Comparison of ENCODE assay signal across 13 cellular contexts in genomic region chr20:50142812-50143211, GRCh38. TPM values are rescaled to one million over a fixed set of nuclear protein-coding genes. Genes with fewer than 3 reads are reported as not detected.
DNase-seq lines count a peak whose midpoint lies in the region; ATAC-seq and TF ChIP-seq lines count a peak whose summit lies in the region.
"Had no signal": no experiment of that assay in that cellular context is flagged by ENCODE, and none has a peak within 500 bp of the region (broad histone marks: within the 10 kb centered on the region; RNA-seq: fewer than 3 reads in every experiment).

No MANE protein-coding gene starts in this region.

- no peaks in the 10 kb centered on the region for H3K27me3 Mint-ChIP-seq in activated CD4-positive, alpha-beta T cell treated with anti-CD3 and anti-CD28 coated beads, Interleukin-2, amount 10 ng/mL, durations not matched to agents 7 days and 5 days
- H3K27me3 Mint-ChIP-seq: effector memory CD8-positive, alpha-beta T cell had no signal

- peaks cover 13% of the 10 kb centered on the region for H4K20me1 ChIP-seq in osteoblast (ENCODE audit: insufficient read depth, low read length)

- no peak overlapping the region for H3K4me2 ChIP-seq in osteoblast (ENCODE audit: insufficient read depth, low read length)

- peaks cover 83% of the 10 kb centered on the region for H3K79me2 ChIP-seq in osteoblast (ENCODE audit: insufficient read depth, low read length)

- no TSS peak for BruUV-seq in A673 (replicated peaks; lab: Mats Ljungman, UMichigan)

- H3K36me3 ChIP-seq in gastrocnemius medialis = peaks cover 0 to 10% of the 10 kb centered on the region in 2 donors
- H3K36me3 ChIP-seq in osteoblast (ENCODE audit: insufficient read depth, low read length) = peaks cover 49% of the 10 kb centered on the region
- peaks cover 19% of the 10 kb centered on the region for H3K36me3 ChIP-seq in A673 (ENCODE audit: insufficient read depth, low read length, poor library complexity, severe bottlenecking)

- TF ChIP-seq POLR2A in gastrocnemius medialis (IDR thresholded peaks at IDR 0.05) = no peak

- H3K4me3 ChIP-seq in gastrocnemius medialis (no peak overlapping the region), osteoblast (ENCODE audit: insufficient read depth, low read length) (no peak overlapping the region), A673 (ENCODE audit: low read depth, low read length, poor library complexity, severe bottlenecking) (no peak overlapping the region)

- no peak for ATAC-seq in gastrocnemius medialis
- ATAC-seq in HG03135 (IDR thresholded peaks at IDR 0.05; ENCODE audit: unreplicated experiment) = no peak
- ATAC-seq: activated T-cell treated with anti-CD3 and anti-CD28 coated beads, Interleukin-2, amount 50 U/mL, for 72 hours; effector memory CD8-positive, alpha-beta T cell had no signal

- TF ChIP-seq CTCF in gastrocnemius medialis (IDR thresholded peaks at IDR 0.05 in 4 of 5, conservative IDR thresholded peaks at IDR 0.05 in 1 of 5) (no peak), osteoblast (IDR thresholded peaks at IDR 0.05; ENCODE audit: extremely low read depth, low read depth, low read length) (no peak), A673 (conservative IDR thresholded peaks at IDR 0.05; ENCODE audit: low read depth, low read length) (no peak)

- peak overlapping the region; percentile 99 for H3K27ac ChIP-seq in epithelial cell of prostate
- peak overlapping the region in 3 of 4 donors; percentile 26 to 96 (median 92) for H3K27ac ChIP-seq in gastrocnemius medialis
- H3K27ac ChIP-seq in osteoblast (ENCODE audit: low read depth, low read length) = no peak overlapping the region
- H3K27ac ChIP-seq in A673 (ENCODE audit: low read depth, low read length, poor library complexity, severe bottlenecking) = no peak overlapping the region
- H3K27ac ChIP-seq: neutrophil had no signal

- H2AFZ ChIP-seq in osteoblast (ENCODE audit: low read length) = no peak overlapping the region

- H3K4me1 Mint-ChIP-seq in activated CD4-positive, alpha-beta T cell treated with anti-CD3 and anti-CD28 coated beads, Interleukin-2, amount 10 ng/mL, durations not matched to agents 7 days and 5 days = peaks cover 37% of the 10 kb centered on the region

- POLR2A ChIA-PET in activated CD4-positive, alpha-beta T cell treated with anti-CD3 and anti-CD28 coated beads, Interleukin-2, amount 10 ng/mL, durations not matched to agents 7 days and 5 days (lab: Charles Lee) = no interaction called here
- POLR2A ChIA-PET in A673 (lab: Charles Lee; ENCODE audit: low non-redundant PET) = no interaction called here

- intact Hi-C loops in gastrocnemius medialis (cut with DNase I; ENCODE audit: low total_unique reads) (no loop called here), A673 (cut with micrococcal nuclease; ENCODE audit: unreplicated experiment) (no loop called here)

- H3K36me3 Mint-ChIP-seq in activated CD4-positive, alpha-beta T cell treated with anti-CD3 and anti-CD28 coated beads, Interleukin-2, amount 10 ng/mL, durations not matched to agents 7 days and 5 days (ENCODE audit: low read depth) = peaks cover 33% of the 10 kb centered on the region

- in situ Hi-C loops in gastrocnemius medialis (cut with MboI; ENCODE audit: low sequenced_read_pairs in 4 of 4) = no loop called here

- no peaks in the 10 kb centered on the region for H3K9me3 Mint-ChIP-seq in activated CD4-positive, alpha-beta T cell treated with anti-CD3 and anti-CD28 coated beads, Interleukin-2, amount 10 ng/mL, durations not matched to agents 7 days and 5 days
- H3K9me3 Mint-ChIP-seq: activated T-cell treated with anti-CD3 and anti-CD28 coated beads, Interleukin-2, amount 50 U/mL, for 72 hours; effector memory CD8-positive, alpha-beta T cell had no signal

- H3K4me1 ChIP-seq in gastrocnemius medialis (peaks cover 26 to 48% of the 10 kb centered on the region in 2 donors), osteoblast (ENCODE audit: insufficient read depth, low read length) (peaks cover 58% of the 10 kb centered on the region), A673 (ENCODE audit: insufficient read depth, low read length, poor library complexity, severe bottlenecking) (peaks cover 7% of the 10 kb centered on the region)

- H3K4me3 Mint-ChIP-seq in activated CD4-positive, alpha-beta T cell treated with anti-CD3 and anti-CD28 coated beads, Interleukin-2, amount 10 ng/mL, durations not matched to agents 7 days and 5 days = no peak overlapping the region
- H3K4me3 Mint-ChIP-seq: activated T-cell treated with anti-CD3 and anti-CD28 coated beads, Interleukin-2, amount 50 U/mL, for 72 hours; effector memory CD8-positive, alpha-beta T cell had no signal

- H3K27me3 ChIP-seq in gastrocnemius medialis (no peaks in the 10 kb centered on the region), osteoblast (ENCODE audit: insufficient read depth, low read length) (no peaks in the 10 kb centered on the region), A673 (replicated peaks; ENCODE audit: insufficient read depth, low read depth, low read length, poor library complexity) (no peaks in the 10 kb centered on the region)
- H3K27me3 ChIP-seq: neutrophil had no signal

- H3K9me3 ChIP-seq in gastrocnemius medialis = no peaks in the 10 kb centered on the region
- no peaks in the 10 kb centered on the region for H3K9me3 ChIP-seq in osteoblast (ENCODE audit: low read depth, low read length)
- H3K9me3 ChIP-seq in A673 (ENCODE audit: low read depth, low read length, poor library complexity, severe bottlenecking) = no peaks in the 10 kb centered on the region
- H3K9me3 ChIP-seq: neutrophil had no signal

- CTCF ChIA-PET in activated CD4-positive, alpha-beta T cell treated with anti-CD3 and anti-CD28 coated beads, Interleukin-2, amount 10 ng/mL, durations not matched to agents 7 days and 5 days (lab: Charles Lee) = interaction anchor here (1.3 to 2.4 kb wide), 2 partner anchors 10 to 22 kb away, joined by 4 to 5 read pairs; partner anchors contain the start of gene PEDS1
- CTCF ChIA-PET in A673 (lab: Charles Lee) = no interaction called here

- no peak for DNase-seq in activated CD4-positive, alpha-beta T cell treated with anti-CD3 and anti-CD28 coated beads, Interleukin-2, amount 10 ng/mL, durations not matched to agents 7 days and 5 days
- DNase-seq in activated CD4-positive, alpha-beta T cell treated with anti-CD3 and anti-CD28 coated beads, Interleukin-2, amount 50 U/mL, for 4 hours = no peak
- DNase-seq in NCI-H510A (lab: John Stamatoyannopoulos, UW) (peak; percentile 79), epithelial cell of prostate (ENCODE audit: low read depth, low spot score) (no peak), gastrocnemius medialis (no peak), osteoblast (ENCODE audit: insufficient read length, low spot score, missing footprints) (no peak), A673 (ENCODE audit: low spot score) (no peak)
- DNase-seq: activated T-cell treated with anti-CD3 and anti-CD28 coated beads, Interleukin-2, amount 50 U/mL, for 72 hours; effector memory CD8-positive, alpha-beta T cell; glutamatergic neuron; SHP77 had no signal

- peak overlapping the region; percentile 63 for H3K27ac Mint-ChIP-seq in activated CD4-positive, alpha-beta T cell treated with anti-CD3 and anti-CD28 coated beads, Interleukin-2, amount 10 ng/mL, durations not matched to agents 7 days and 5 days

RNA-seq across cellular contexts. Expression of gene PEDS1, which starts 10.7 kb away (rescaled TPM):
- 10 to 100 TPM; 27.9 to 31.3 TPM for total RNA-seq in activated CD4-positive, alpha-beta T cell treated with anti-CD3 and anti-CD28 coated beads, Interleukin-2, amount 10 ng/mL, durations not matched to agents 7 days and 5 days
- total RNA-seq in gastrocnemius medialis (10 to 100 TPM; 33.2 to 77.9 (median 38.2) TPM), osteoblast (33.3 and 37.6 TPM in 2 replicates), A673 (2021) (22.9 and 25.9 TPM in 2 replicates)

RNA-seq across cellular contexts. Expression of gene UBE2V1, which starts 29.9 kb away (rescaled TPM):
- 100 to 1,000 TPM; 111 to 144 TPM for total RNA-seq in activated CD4-positive, alpha-beta T cell treated with anti-CD3 and anti-CD28 coated beads, Interleukin-2, amount 10 ng/mL, durations not matched to agents 7 days and 5 days
- 10 to 100 TPM; 37.6 to 58.5 (median 46.9) TPM for total RNA-seq in gastrocnemius medialis
- 90.8 and 100 TPM in 2 replicates for total RNA-seq in osteoblast
- 169 and 203 TPM in 2 replicates for total RNA-seq in A673 (2021)

RNA-seq across cellular contexts. Expression of gene CEBPB, which starts 47.8 kb away (rescaled TPM):
- total RNA-seq in activated CD4-positive, alpha-beta T cell treated with anti-CD3 and anti-CD28 coated beads, Interleukin-2, amount 10 ng/mL, durations not matched to agents 7 days and 5 days = 10 to 100 TPM; 17.9 to 24.1 TPM
- total RNA-seq in gastrocnemius medialis = 100 to 1,000 TPM; 219 to 434 (median 321) TPM
- total RNA-seq in osteoblast = 75.7 and 79.3 TPM in 2 replicates
- 130 and 136 TPM in 2 replicates for total RNA-seq in A673 (2021)

Comparison
In these comparisons a context has a peak if more than half of its experiments do, and no peak if none do; other contexts are left out.
1. H3K27ac ChIP-seq: peak in epithelial cell of prostate (single experiment) and gastrocnemius medialis (3 of 4); none in osteoblast (single experiment) and A673 (single experiment).